ENCODE assay signal across 19 cellular contexts in genomic region chr4:186019264-186019663, GRCh38. TPM values are rescaled to one million over a fixed set of nuclear protein-coding genes. Genes with fewer than 3 reads are reported as not detected.
DNase-seq lines count a peak whose midpoint lies in the region; FAIRE-seq and TF ChIP-seq lines count a peak whose summit lies in the region.
"Had no signal": no experiment of that assay in that cellular context is flagged by ENCODE, and none has a peak within 500 bp of the region (broad histone marks: within the 10 kb centered on the region; RNA-seq: fewer than 3 reads in every experiment).

No MANE protein-coding gene starts in this region.

- no peak for TF ChIP-seq POLR2A in H1 (IDR thresholded peaks at IDR 0.05; ENCODE audit: control extremely low read depth in 1 of 2, low read depth in 2 of 2, low read length in 2 of 2)
- TF ChIP-seq POLR2A in GM12892 (IDR thresholded peaks at IDR 0.05; ENCODE audit: low read depth, low read length), result no peak
- TF ChIP-seq POLR2A in tibial nerve (IDR thresholded peaks at IDR 0.05), result no peak

- H3K27me3 ChIP-seq in H1 (replicated peaks in 1 of 4; ENCODE audit: control insufficient read depth in 3 of 4, extremely low read depth in 1 of 4, insufficient read depth in 3 of 4, low read length in 3 of 4) (no peaks in the 10 kb centered on the region), kidney epithelial cell (ENCODE audit: control insufficient read depth, insufficient read depth, low read length) (no peaks in the 10 kb centered on the region), tibial nerve (no peaks in the 10 kb centered on the region)
- H3K27me3 ChIP-seq: BLaER1 had no signal

- no peak for TF ChIP-seq EP300 in H1 (IDR thresholded peaks at IDR 0.05; ENCODE audit: borderline replicate concordance in 1 of 2, low read depth in 2 of 2, low read length in 2 of 2)
- no peak for TF ChIP-seq EP300 in tibial nerve (IDR thresholded peaks at IDR 0.05)

- POLR2A ChIA-PET in H1 (lab: Charles Lee; ENCODE audit: partially characterized antibody), result interaction anchor here (0.6 kb wide), 1 partner anchor 812 kb away, joined by 3 read pairs; no protein-coding TSS in a partner anchor

- no peak overlapping the region for H2AK5ac ChIP-seq in H1 (ENCODE audit: low read depth, low read length)

- H2BK12ac ChIP-seq in H1 (ENCODE audit: low read depth, low read length), result no peak overlapping the region

- no peak overlapping the region for H2AFZ ChIP-seq in H1 (ENCODE audit: low read length)

- TF ChIP-seq CTCF in H1 (IDR thresholded peaks at IDR 0.05; ENCODE audit: control extremely low read depth in 1 of 3, insufficient read depth in 1 of 3, low read depth in 1 of 3, low read length in 3 of 3) (no peak), kidney epithelial cell (IDR thresholded peaks at IDR 0.05; ENCODE audit: insufficient read depth, low read length, poor library complexity, severe bottlenecking) (no peak), tibial nerve (IDR thresholded peaks at IDR 0.05) (no peak)

- H3K4me1 ChIP-seq in H1 (replicated peaks in 1 of 4; ENCODE audit: control insufficient read depth in 3 of 4, insufficient read depth in 4 of 4, low read length in 3 of 4) (peaks cover 0 to 9% (median 5%) of the 10 kb centered on the region in 4 experiments; a peak in 4 of 7 replicates), tibial nerve (peaks cover 0 to 10% (median 0%) of the 10 kb centered on the region in 4 donors)
- H3K4me1 ChIP-seq: BLaER1 had no signal

- FAIRE-seq in H1 (lab: Jason Lieb, UNC) (no peak), GM12892 (lab: Jason Lieb, UNC) (no peak)
- FAIRE-seq: GM12891, GM18507, HepG2 had no signal

- no peak overlapping the region for H4K8ac ChIP-seq in H1 (ENCODE audit: extremely low read depth, insufficient read depth, low read length)

- H3K27me3 Mint-ChIP-seq in activated naive CD4-positive, alpha-beta T cell treated with anti-CD3 and anti-CD28 coated beads, Interleukin-2, amount 10 ng/mL, durations not matched to agents 7 days and 5 days, result peaks cover 7% of the 10 kb centered on the region

- no peak overlapping the region for H2BK5ac ChIP-seq in H1 (ENCODE audit: low read depth, low read length)

- H3K4me1 Mint-ChIP-seq in activated naive CD4-positive, alpha-beta T cell treated with anti-CD3 and anti-CD28 coated beads, Interleukin-2, amount 10 ng/mL, durations not matched to agents 7 days and 5 days, result no peaks in the 10 kb centered on the region
- H3K4me1 Mint-ChIP-seq: CD14-positive monocyte; CD4-positive, alpha-beta memory T cell; IgD-negative memory B cell had no signal

- H2BK15ac ChIP-seq in H1 (ENCODE audit: low read length), result no peak overlapping the region

- H3K56ac ChIP-seq in H1 (replicated peaks; ENCODE audit: insufficient read length, low read depth, low read length), result no peak overlapping the region

- no peak overlapping the region for H3K4me3 Mint-ChIP-seq in activated naive CD4-positive, alpha-beta T cell treated with anti-CD3 and anti-CD28 coated beads, Interleukin-2, amount 10 ng/mL, durations not matched to agents 7 days and 5 days
- H3K4me3 Mint-ChIP-seq: CD4-positive, alpha-beta memory T cell; H9; IgD-negative memory B cell had no signal

- H4K5ac ChIP-seq in H1 (ENCODE audit: insufficient read length, low read depth, low read length), result no peak overlapping the region

- H3K79me1 ChIP-seq in H1 (ENCODE audit: low read depth, low read length), result no peaks in the 10 kb centered on the region

- no peaks in the 10 kb centered on the region for H3K9me3 Mint-ChIP-seq in activated naive CD4-positive, alpha-beta T cell treated with anti-CD3 and anti-CD28 coated beads, Interleukin-2, amount 10 ng/mL, durations not matched to agents 7 days and 5 days

- H3K36me3 ChIP-seq in H1 (ENCODE audit: control insufficient read depth in 2 of 4, insufficient read depth in 4 of 4, low read length in 3 of 4), result no peaks in the 10 kb centered on the region
- no peaks in the 10 kb centered on the region for H3K36me3 ChIP-seq in kidney epithelial cell (ENCODE audit: control insufficient read depth, insufficient read depth, low read length)
- no peaks in the 10 kb centered on the region for H3K36me3 ChIP-seq in tibial nerve
- H3K36me3 ChIP-seq: BLaER1 had no signal

- peak overlapping the region; percentile 71 for H4K91ac ChIP-seq in H1 (replicated peaks; ENCODE audit: insufficient read length, low read length)

- H3K79me2 ChIP-seq in H1 (ENCODE audit: control insufficient read depth in 1 of 2, insufficient read depth in 2 of 2, low read length in 2 of 2), result no peaks in the 10 kb centered on the region

- DNase-seq in Caki2 (ENCODE audit: low read depth) (peak; percentile 16), H1 (ENCODE audit: low read depth in 1 of 2, low spot score in 2 of 2) (no peak), kidney epithelial cell (ENCODE audit: low read depth) (peak; percentile 58), renal cortical epithelial cell (ENCODE audit: low read depth) (peak; percentile 83), GM12892 (ENCODE audit: insufficient read length) (no peak), tibial nerve (ENCODE audit: low spot score in 2 of 2) (no peak)
- no peak for DNase-seq in activated naive CD4-positive, alpha-beta T cell treated with anti-CD3 and anti-CD28 coated beads, Interleukin-2, amount 10 ng/mL, durations not matched to agents 7 days and 5 days
- DNase-seq: 8988T; Calu3; CD4-positive, alpha-beta memory T cell; DMS79 treated with DMSO at 0.1 percent for 48 hours; GOT3; H9 had no signal

- CTCF ChIA-PET in H1 (lab: Charles Lee; ENCODE audit: partially characterized antibody), result interaction anchor here (0.6 to 4.4 kb wide), 9 partner anchors 10 to 421 kb away, joined by 3 to 45 read pairs (median 5); no protein-coding TSS in a partner anchor
- CTCF ChIA-PET in activated naive CD4-positive, alpha-beta T cell treated with anti-CD3 and anti-CD28 coated beads, Interleukin-2, amount 10 ng/mL, durations not matched to agents 7 days and 5 days (lab: Charles Lee), result interaction anchor here (0.6 to 1.3 kb wide), 2 partner anchors 19 to 35 kb away, joined by 3 read pairs; no protein-coding TSS in a partner anchor

- H3K23ac ChIP-seq in H1 (ENCODE audit: insufficient read length), result no peak overlapping the region

- H4K20me1 ChIP-seq in H1 (replicated peaks in 1 of 2; ENCODE audit: control insufficient read depth in 1 of 2, insufficient read depth in 2 of 2, low read length in 2 of 2), result no peaks in the 10 kb centered on the region
- H4K20me1 ChIP-seq: BLaER1 had no signal

- H3K27ac ChIP-seq in H1 (ENCODE audit: low read depth, low read length) (no peak overlapping the region), tibial nerve (no peak overlapping the region)
- H3K27ac ChIP-seq: BLaER1 had no signal

- peak overlapping the region; percentile 7 for H2BK120ac ChIP-seq in H1 (replicated peaks; ENCODE audit: low read depth, low read length)

- no peak for TF ChIP-seq RAD21 in H1 (IDR thresholded peaks at IDR 0.05 in 1 of 2, conservative IDR thresholded peaks at IDR 0.05 in 1 of 2; ENCODE audit: low read depth in 2 of 2, low read length in 2 of 2)

- H3K4me3 ChIP-seq in H1 (ENCODE audit: extremely low read depth in 1 of 4, insufficient read depth in 2 of 4, low read depth in 3 of 4, low read length in 4 of 4) (no peak overlapping the region), kidney epithelial cell (ENCODE audit: low read depth, low read length) (no peak overlapping the region), tibial nerve (no peak overlapping the region)
- H3K4me3 ChIP-seq: BLaER1 had no signal

- H2BK20ac ChIP-seq in H1 (ENCODE audit: low read length), result peak overlapping the region; percentile 54; the same call in 1 of the 2 replicates

- H3K9ac ChIP-seq in H1 (replicated peaks in 1 of 4; ENCODE audit: extremely low read depth in 1 of 4, low read depth in 3 of 4, low read length in 3 of 4), result no peak overlapping the region
- H3K9ac ChIP-seq: BLaER1 had no signal

- H3K23me2 ChIP-seq in H1 (ENCODE audit: low read depth, low read length), result no peaks in the 10 kb centered on the region; the same call in 1 of the 2 replicates

- H3K36me3 Mint-ChIP-seq in activated naive CD4-positive, alpha-beta T cell treated with anti-CD3 and anti-CD28 coated beads, Interleukin-2, amount 10 ng/mL, durations not matched to agents 7 days and 5 days, result no peaks in the 10 kb centered on the region
- H3K36me3 Mint-ChIP-seq: CD14-positive monocyte; CD4-positive, alpha-beta memory T cell had no signal

- no peak overlapping the region for H3K27ac Mint-ChIP-seq in activated naive CD4-positive, alpha-beta T cell treated with anti-CD3 and anti-CD28 coated beads, Interleukin-2, amount 10 ng/mL, durations not matched to agents 7 days and 5 days
- H3K27ac Mint-ChIP-seq: CD14-positive monocyte; CD4-positive, alpha-beta memory T cell had no signal

- H3K14ac ChIP-seq in H1 (ENCODE audit: insufficient read length), result no peak overlapping the region

- in situ Hi-C loops in Caki2 (cut with HindIII; ENCODE audit: low pct_unique_long_range_greater_than_20kb, low sequenced_read_pairs), result no loop called here

- H3K9me3 ChIP-seq in H1 (ENCODE audit: insufficient read depth in 2 of 2, low read depth in 1 of 2, low read length in 1 of 2), result no peaks in the 10 kb centered on the region
- no peaks in the 10 kb centered on the region for H3K9me3 ChIP-seq in tibial nerve
- H3K9me3 ChIP-seq: BLaER1 had no signal

- H3K4ac ChIP-seq in H1 (replicated peaks; ENCODE audit: insufficient read length, low read depth, low read length), result no peak overlapping the region

- H3K4me2 ChIP-seq in H1 (ENCODE audit: insufficient read depth in 1 of 2, low read depth in 2 of 2, low read length in 2 of 2), result no peak overlapping the region
- H3K4me2 ChIP-seq: BLaER1 had no signal

- H3K18ac ChIP-seq in H1 (ENCODE audit: extremely low read depth, low read length), result no peak overlapping the region

TF ChIP-seq in H1, 55 proteins besides CTCF, POLR2A, EP300 and RAD21 (continues in another document):
- TF ChIP-seq TAF1 (IDR thresholded peaks at IDR 0.05; ENCODE audit: low read depth, low read length) (no peak), EGR1 (IDR thresholded peaks at IDR 0.05; ENCODE audit: borderline replicate concordance, low read depth, low read length) (no peak), POU5F1 (IDR thresholded peaks at IDR 0.05; ENCODE audit: low read depth, low read length) (no peak)

RNA-seq across cellular contexts. Expression of gene TLR3, which starts 49.7 kb away (rescaled TPM):
- 2.4 and 2.9 TPM in 2 replicates for total RNA-seq in Caki2 (2014; rRNA removed; shearing (Covaris generic); ENCODE audit: low replicate concordance)
- total RNA-seq in H1 (2021; fragmentation: NEBNext Ultra II Directional; extraction: Animal tissue kit (Norgen Biotek cat#: 25700)), result 2.0 and 2.6 TPM in 2 replicates
- 0.72 and 1.00 TPM in 2 replicates for polyA plus RNA-seq in H1 (2011; rRNA removed)
- polyA plus RNA-seq in H1 (2011; cell fraction: cytosol; rRNA removed), result 1.3 TPM
- polyA plus RNA-seq in H1 (2011; cell fraction: nucleus; rRNA removed), result 0.77 TPM
- 0.72 to 2.6 TPM (median 1.2 TPM) in 4 replicates for polyA plus RNA-seq in H1 (2012, experiment 1 of 2)
- polyA plus RNA-seq in H1 (2012, experiment 2 of 2), result 0.17 TPM
- 1.4 TPM for polyA plus RNA-seq in H1 (2013, experiment 1 of 2)
- 1.4 TPM for polyA plus RNA-seq in H1 (2013, experiment 2 of 2)
- 2.7 and 3.6 TPM in 2 replicates for polyA minus RNA-seq in H1 (2011; rRNA and poly(A)+ RNA removed)
- polyA minus RNA-seq in H1 (2011; cell fraction: cytosol; rRNA and poly(A)+ RNA removed), result 1.4 TPM
- polyA minus RNA-seq in H1 (2011; cell fraction: nucleus; rRNA and poly(A)+ RNA removed), result 2.6 TPM
- total RNA-seq in kidney epithelial cell, result 5.8 and 7.6 TPM in 2 replicates
- 8.9 and 17.5 TPM in 2 replicates for total RNA-seq in renal cortical epithelial cell
- polyA plus RNA-seq in GM12892 (2012; ENCODE audit: missing spikeins), result 0.19 TPM
- 10 to 100 TPM in 1 of 4 donors, 1 to 10 TPM in 3; 3.9 to 13.3 (median 6.0) TPM for total RNA-seq in tibial nerve
- polyA plus RNA-seq: IgD-negative memory B cell had no signal

Comparison
In these comparisons a context has a peak if more than half of its experiments do, and no peak if none do; other contexts are left out.
1. DNase-seq: peak in Caki2 (single experiment), kidney epithelial cell (single experiment) and renal cortical epithelial cell (single experiment); none in H1 (0 of 2), activated naive CD4-positive, alpha-beta T cell treated with anti-CD3 and anti-CD28 coated beads, Interleukin-2, amount 10 ng/mL, durations not matched to agents 7 days and 5 days (single experiment), GM12892 (single experiment) and tibial nerve (0 of 2).